Comparison of ENCODE assay signal across 13 cellular contexts in the genomic region with DNA sequence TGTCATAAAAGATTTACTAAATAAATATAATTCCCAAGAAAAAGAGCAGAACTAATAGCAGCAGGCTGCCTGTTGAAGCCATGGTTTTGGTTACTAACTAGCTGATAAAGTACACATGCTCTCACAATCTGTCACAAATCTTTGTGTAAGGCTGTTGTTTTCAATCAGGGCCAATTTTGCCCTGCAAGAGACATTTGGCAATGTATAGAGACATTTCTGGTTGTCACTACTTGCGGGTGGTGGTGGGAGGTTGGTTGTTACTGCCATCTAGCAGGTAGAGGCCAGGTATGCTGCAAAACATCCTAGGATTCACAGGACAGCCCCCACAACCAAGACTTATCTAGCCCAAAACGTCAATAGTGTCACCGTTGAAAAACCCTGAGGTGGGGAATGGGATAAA.
DNase-seq lines count a peak whose midpoint lies in the region; ATAC-seq lines count a peak whose summit lies in the region.
"Had no signal": no experiment of that assay in that cellular context is flagged by ENCODE, and none has a peak within 500 bp of the region (broad histone marks: within the 10 kb centered on the region; RNA-seq: fewer than 3 reads in every experiment).

No MANE protein-coding gene starts in this region.

- peak; percentile 46 for DNase-seq in NCI-H1105 treated with DMSO at 0.1 percent for 48 hours (lab: John Stamatoyannopoulos, UW)
- DNase-seq in NCI-H1105 (lab: John Stamatoyannopoulos, UW), result no peak
- DNase-seq in CD4-positive, alpha-beta memory T cell, result no peak
- DNase-seq in NCI-H69 (lab: John Stamatoyannopoulos, UW), result peak; percentile 91
- DNase-seq in effector memory CD8-positive, alpha-beta T cell, result no peak
- DNase-seq: gastrocnemius medialis, mucosa of descending colon, spleen had no signal

- H3K27me3 ChIP-seq in CD4-positive, alpha-beta memory T cell (ENCODE audit: insufficient read depth, low read length), result no peaks in the 10 kb centered on the region
- H3K27me3 ChIP-seq: gastrocnemius medialis, spleen had no signal

- peaks cover 4 to 16% (median 6%) of the 10 kb centered on the region in 4 donors for H3K4me1 Mint-ChIP-seq in CD4-positive, alpha-beta memory T cell
- H3K4me1 Mint-ChIP-seq in effector memory CD8-positive, alpha-beta T cell (ENCODE audit: low read depth in 2 of 2), result peaks cover 0 to 10% of the 10 kb centered on the region in 2 donors
- H3K4me1 Mint-ChIP-seq: IgD-negative memory B cell had no signal

- H3K4me3 Mint-ChIP-seq in CD4-positive, alpha-beta memory T cell, result peak overlapping the region in 2 of 8 donors; percentile 25 to 41
- no peak overlapping the region for H3K4me3 Mint-ChIP-seq in effector memory CD8-positive, alpha-beta T cell
- H3K4me3 Mint-ChIP-seq: IgD-negative memory B cell had no signal

- ATAC-seq in effector memory CD8-positive, alpha-beta T cell (replicated peaks), result peak; percentile 24
- ATAC-seq in GM18519 (IDR thresholded peaks at IDR 0.05; ENCODE audit: low FRiP score, unreplicated experiment) (no peak), GM21825 (IDR thresholded peaks at IDR 0.05; ENCODE audit: unreplicated experiment) (no peak), HG03139 (IDR thresholded peaks at IDR 0.05; ENCODE audit: unreplicated experiment) (no peak)
- ATAC-seq: A549, gastrocnemius medialis, mucosa of descending colon had no signal

- CTCF ChIA-PET in CD4-positive, alpha-beta memory T cell (lab: Charles Lee; ENCODE audit: partially characterized antibody), result interaction anchor here (0.5 kb wide), 1 partner anchor 1084 kb away, joined by 3 read pairs; no protein-coding TSS in a partner anchor

- intact Hi-C loops in CD4-positive, alpha-beta memory T cell (cut with micrococcal nuclease), result no loop called here

- POLR2A ChIA-PET in CD4-positive, alpha-beta memory T cell (lab: Charles Lee; ENCODE audit: partially characterized antibody), result no interaction called here

- peak overlapping the region in 6 of 7 donors; percentile 21 to 88 (median 49) for H3K27ac Mint-ChIP-seq in CD4-positive, alpha-beta memory T cell
- H3K27ac Mint-ChIP-seq in effector memory CD8-positive, alpha-beta T cell, result peak overlapping the region in 1 of 2 donors; percentile 49
- H3K27ac Mint-ChIP-seq: IgD-negative memory B cell had no signal

- no peak overlapping the region for H3K4me3 ChIP-seq in CD4-positive, alpha-beta memory T cell (ENCODE audit: low read length in 2 of 2)
- H3K4me3 ChIP-seq: A549, gastrocnemius medialis, mucosa of descending colon, spleen had no signal

- no peaks in the 10 kb centered on the region for H3K9me3 ChIP-seq in CD4-positive, alpha-beta memory T cell (ENCODE audit: control insufficient read depth in 1 of 2, low read length in 2 of 2)
- H3K9me3 ChIP-seq: A549, gastrocnemius medialis, mucosa of descending colon, spleen had no signal

- no peaks in the 10 kb centered on the region for H3K36me3 Mint-ChIP-seq in CD4-positive, alpha-beta memory T cell
- no peaks in the 10 kb centered on the region for H3K36me3 Mint-ChIP-seq in effector memory CD8-positive, alpha-beta T cell (ENCODE audit: insufficient read depth)
- H3K36me3 Mint-ChIP-seq: IgD-negative memory B cell had no signal

- peaks cover 0 to 10% (median 1%) of the 10 kb centered on the region in 8 donors for H3K9me3 Mint-ChIP-seq in CD4-positive, alpha-beta memory T cell
- H3K9me3 Mint-ChIP-seq in effector memory CD8-positive, alpha-beta T cell, result no peaks in the 10 kb centered on the region

- no peaks in the 10 kb centered on the region for H3K27me3 Mint-ChIP-seq in CD4-positive, alpha-beta memory T cell
- no peaks in the 10 kb centered on the region for H3K27me3 Mint-ChIP-seq in effector memory CD8-positive, alpha-beta T cell
- H3K27me3 Mint-ChIP-seq: IgD-negative memory B cell had no signal

- no peak overlapping the region for H3K27ac ChIP-seq in CD4-positive, alpha-beta memory T cell (ENCODE audit: low read depth, low read length)
- H3K27ac ChIP-seq: A549, gastrocnemius medialis had no signal

- no peaks in the 10 kb centered on the region for H3K36me3 ChIP-seq in CD4-positive, alpha-beta memory T cell (ENCODE audit: insufficient read depth, low read length)
- H3K36me3 ChIP-seq: gastrocnemius medialis, spleen had no signal

- H3K4me1 ChIP-seq in CD4-positive, alpha-beta memory T cell (ENCODE audit: insufficient read depth, low read length), result peaks cover 11% of the 10 kb centered on the region
- H3K4me1 ChIP-seq: A549, gastrocnemius medialis had no signal

Comparison
In these comparisons a context has a peak if more than half of its experiments do, and no peak if none do; other contexts are left out.
1. DNase-seq: peak in NCI-H1105 treated with DMSO at 0.1 percent for 48 hours (single experiment) and NCI-H69 (single experiment); none in NCI-H1105 (single experiment), CD4-positive, alpha-beta memory T cell (0 of 5) and effector memory CD8-positive, alpha-beta T cell (0 of 3).